Comparison of ENCODE assay signal across 26 cellular contexts in genomic region chr15:26243382-26243781, GRCh38.
"Had no signal": no experiment of that assay in that cellular context is flagged by ENCODE, and none has a peak within 500 bp of the region (broad histone marks: within the 10 kb centered on the region; RNA-seq: fewer than 3 reads in every experiment).

No MANE protein-coding gene starts in this region.

- H3K4me3 ChIP-seq: coronary artery, esophagus muscularis mucosa, gastroesophageal sphincter, heart right ventricle, left lung, neural progenitor cell, spleen, thoracic aorta, tibial nerve, upper lobe of left lung had no signal

- H3K4me1 Mint-ChIP-seq: naive thymus-derived CD4-positive, alpha-beta T cell; nephron; stimulated activated memory B cell treated with anti-CD40 and anti-IgM and Interleukin-4, amounts not matched to agents 10 μg/mL and 1 μg/mL and 100 μg/mL, for 72 hours had no signal

- H3K27ac ChIP-seq: coronary artery, esophagus muscularis mucosa, foreskin keratinocyte, gastroesophageal sphincter, heart right ventricle, left lung, neural progenitor cell, parathyroid adenoma, spleen, thoracic aorta, tibial nerve, upper lobe of left lung had no signal

- H2AFZ ChIP-seq: neural progenitor cell, parathyroid adenoma had no signal

- H3K9ac ChIP-seq: neural progenitor cell, parathyroid adenoma had no signal

- DNase-seq: dermis blood vessel endothelial cell; effector memory CD4-positive, alpha-beta T cell; foreskin keratinocyte; heart right ventricle; hippocampal formation; left cardiac atrium; left lung; mesenchymal stem cell; midbrain; naive thymus-derived CD4-positive, alpha-beta T cell; spleen; stimulated activated CD4-positive, alpha-beta T cell treated with anti-CD3 and anti-CD28 coated beads, Interleukin-4, amount 100 ng/mL, for 4 hours; stimulated activated naive CD8-positive, alpha-beta T cell treated with anti-CD3 and anti-CD28 coated beads, Interleukin-15, Interleukin-2, amounts not matched to agents 100 U/mL and 50 U/mL, for 24 hours; substantia nigra; upper lobe of left lung had no signal

- H3K27me3 Mint-ChIP-seq: naive thymus-derived CD4-positive, alpha-beta T cell; progenitor cell of endocrine pancreas; stimulated activated memory B cell treated with anti-CD40 and anti-IgM and Interleukin-4, amounts not matched to agents 10 μg/mL and 1 μg/mL and 100 μg/mL, for 72 hours had no signal

- ATAC-seq: foreskin keratinocyte; gastroesophageal sphincter; heart right ventricle; left cardiac atrium; left lung; naive thymus-derived CD4-positive, alpha-beta T cell; sciatic nerve; stimulated activated memory B cell treated with anti-CD40 and anti-IgM and Interleukin-4, amounts not matched to agents 10 μg/mL and 1 μg/mL and 100 μg/mL, for 72 hours; stimulated activated naive CD8-positive, alpha-beta T cell treated with anti-CD3 and anti-CD28 coated beads, Interleukin-15, Interleukin-2, amounts not matched to agents 100 U/mL and 50 U/mL, for 24 hours had no signal

- H3K79me2 ChIP-seq: parathyroid adenoma had no signal

- H3K27me3 ChIP-seq: esophagus muscularis mucosa, foreskin keratinocyte, gastroesophageal sphincter, heart right ventricle, left lung, neural progenitor cell, spleen, tibial nerve, upper lobe of left lung had no signal

- H3K4me3 Mint-ChIP-seq: naive thymus-derived CD4-positive, alpha-beta T cell; nephron; neural progenitor cell; stimulated activated memory B cell treated with anti-CD40 and anti-IgM and Interleukin-4, amounts not matched to agents 10 μg/mL and 1 μg/mL and 100 μg/mL, for 72 hours had no signal

- H3K4me2 ChIP-seq: neural progenitor cell had no signal

- H3K36me3 ChIP-seq: esophagus muscularis mucosa, gastroesophageal sphincter, heart right ventricle, left lung, neural progenitor cell, spleen, thoracic aorta, tibial nerve, upper lobe of left lung had no signal

- H3K27ac Mint-ChIP-seq: naive thymus-derived CD4-positive, alpha-beta T cell; nephron; neural progenitor cell; progenitor cell of endocrine pancreas; stimulated activated memory B cell treated with anti-CD40 and anti-IgM and Interleukin-4, amounts not matched to agents 10 μg/mL and 1 μg/mL and 100 μg/mL, for 72 hours had no signal

- H3K9me3 ChIP-seq: esophagus muscularis mucosa, gastroesophageal sphincter, thoracic aorta, upper lobe of left lung had no signal

- H3K36me3 Mint-ChIP-seq: naive thymus-derived CD4-positive, alpha-beta T cell; stimulated activated memory B cell treated with anti-CD40 and anti-IgM and Interleukin-4, amounts not matched to agents 10 μg/mL and 1 μg/mL and 100 μg/mL, for 72 hours had no signal

- H3K4me1 ChIP-seq: esophagus muscularis mucosa, foreskin keratinocyte, gastroesophageal sphincter, heart right ventricle, left lung, neural progenitor cell, parathyroid adenoma, spleen, tibial nerve, upper lobe of left lung had no signal
